ENCODE assay signal across 8 cellular contexts in the genomic region with DNA sequence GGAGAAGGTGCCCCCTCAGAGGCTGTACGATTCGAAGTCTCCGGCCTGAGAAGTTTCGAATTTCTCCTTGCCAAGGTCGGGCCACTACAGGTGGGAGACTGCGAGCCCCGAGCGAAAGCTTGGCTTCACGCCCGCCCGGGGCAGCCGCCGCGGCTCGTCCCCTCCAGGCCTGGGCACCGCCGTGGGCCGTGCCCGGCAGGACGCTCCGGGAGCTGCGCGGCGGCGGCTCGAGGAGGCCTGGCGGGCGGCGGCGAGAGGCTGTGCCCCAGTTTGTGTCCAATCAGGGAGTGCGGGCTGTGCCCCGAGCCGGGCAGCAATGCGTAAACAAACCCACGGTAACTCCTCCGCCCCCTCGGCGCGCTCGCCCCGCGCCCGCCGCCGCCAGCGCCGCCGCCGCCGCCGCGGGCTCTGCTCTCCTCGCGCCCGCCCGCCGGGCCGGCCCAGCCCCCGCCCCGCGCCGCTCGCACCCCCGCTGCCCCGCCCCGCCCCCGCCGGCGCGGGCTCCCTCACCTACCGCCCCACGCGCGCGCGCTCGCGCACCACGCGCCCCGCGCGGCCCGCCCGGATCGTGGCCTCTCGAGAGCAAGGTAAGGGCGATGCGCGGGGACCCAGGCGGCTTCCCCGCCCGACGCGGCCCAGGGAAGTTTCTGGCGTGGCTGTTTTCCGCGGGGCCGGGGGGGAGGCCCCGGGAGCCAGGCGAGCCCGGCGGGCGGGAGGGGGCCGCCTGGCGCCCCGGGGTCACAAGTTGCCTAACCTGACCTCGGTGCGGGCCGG. TPM values are rescaled to one million over a fixed set of nuclear protein-coding genes. Genes with fewer than 3 reads are reported as not detected.
DNase-seq lines count a peak whose midpoint lies in the region; ATAC-seq and TF ChIP-seq lines count a peak whose summit lies in the region.

No MANE protein-coding gene starts in this region.

- TF ChIP-seq CTCF in WTC11 (IDR thresholded peaks at IDR 0.05): no peak
- TF ChIP-seq CTCF in breast epithelium (IDR thresholded peaks at IDR 0.05): no peak

- peak overlapping the region; percentile 64 for H3K4me3 Mint-ChIP-seq in WTC11

- H3K36me3 Mint-ChIP-seq in WTC11: no peaks in the 10 kb centered on the region

- H3K27ac Mint-ChIP-seq in WTC11: no peak overlapping the region

- CTCF ChIA-PET in WTC11 (lab: Charles Lee): interaction anchor here (0.9 to 1.5 kb wide), 2 partner anchors 136 to 251 kb away, joined by 3 to 5 read pairs; no protein-coding TSS in a partner anchor

- H3K4me1 ChIP-seq in breast epithelium: no peaks in the 10 kb centered on the region

- H3K27ac ChIP-seq in KOPT-K1 (ENCODE audit: low read depth, low read length, poor library complexity, severe bottlenecking): peak overlapping the region; percentile 88
- H3K27ac ChIP-seq in breast epithelium: peak overlapping the region; percentile 98

- H3K27me3 ChIP-seq in breast epithelium: no peaks in the 10 kb centered on the region

- H3K4me1 Mint-ChIP-seq in WTC11: peaks cover 8% of the 10 kb centered on the region

- DNase-seq in GDM1 (lab: John Stamatoyannopoulos, UW) (peak; percentile 35), WTC11 (ENCODE audit: low spot score) (peak; percentile 41), breast epithelium (ENCODE audit: low spot score in 2 of 2) (peak; percentile 64 to 74), skeletal muscle cell (ENCODE audit: low read depth) (no peak), OCI-M1 (lab: John Stamatoyannopoulos, UW) (no peak)

- H3K27me3 Mint-ChIP-seq in WTC11 (ENCODE audit: low read depth): peaks cover 91% of the 10 kb centered on the region

- H3K4me3 ChIP-seq in breast epithelium: peak overlapping the region; percentile 85 to 97 (median 96)
- H3K4me3 ChIP-seq in iPS-18c (ENCODE audit: insufficient read depth, low read depth, low read length): peak overlapping the region; percentile 65
- H3K4me3 ChIP-seq in skeletal muscle cell (ENCODE audit: low read depth, low read length): peak overlapping the region; percentile 71

- no peaks in the 10 kb centered on the region for H3K36me3 ChIP-seq in KOPT-K1 (ENCODE audit: insufficient read depth, low read length)
- H3K36me3 ChIP-seq in breast epithelium: no peaks in the 10 kb centered on the region

- H3K9me3 ChIP-seq in KOPT-K1 (ENCODE audit: insufficient read depth, low read length, poor library complexity, severe bottlenecking): no peaks in the 10 kb centered on the region
- no peaks in the 10 kb centered on the region for H3K9me3 ChIP-seq in breast epithelium
- peaks cover 2% of the 10 kb centered on the region for H3K9me3 ChIP-seq in iPS-18c (ENCODE audit: control insufficient read depth, insufficient read depth, low read length)

- no peak for TF ChIP-seq POLR2A in breast epithelium (IDR thresholded peaks at IDR 0.05)

- intact Hi-C loops in breast epithelium (cut with DNase I; ENCODE audit: low total_unique reads): no loop called here

- POLR2A ChIA-PET in WTC11 (lab: Charles Lee): no interaction called here

- ATAC-seq in GM21723 (IDR thresholded peaks at IDR 0.05; ENCODE audit: unreplicated experiment) (peak; percentile 61), WTC11 (peak; percentile 52)

- no peaks in the 10 kb centered on the region for H3K9me3 Mint-ChIP-seq in WTC11

TF ChIP-seq in WTC11, 78 proteins besides CTCF, POLR2A, EP300 and RAD21:
- no peak for TF ChIP-seq CBFB (CRISPR knock-in tag; IDR thresholded peaks at IDR 0.05; ENCODE audit: low read depth)
- peak; percentile 4; the same call in 1 of the 2 replicates for TF ChIP-seq ZNF423 (CRISPR knock-in tag; IDR thresholded peaks at IDR 0.05)

RNA-seq across cellular contexts. Expression of a gene that starts 57.8 kb away (rescaled TPM):
- 5.1 to 5.7 TPM (median 5.2 TPM) in 3 replicates for total RNA-seq in WTC11 (2021)
- 10 to 100 TPM; 36.5 to 66.9 (median 39.3) TPM for total RNA-seq in breast epithelium

Comparison
In these comparisons a context has a peak if more than half of its experiments do, and no peak if none do; other contexts are left out.
1. DNase-seq: peak in GDM1 (single experiment), WTC11 (single experiment) and breast epithelium (2 of 2); none in skeletal muscle cell (single experiment) and OCI-M1 (single experiment).
2. Peak in every context shown above with its lines, with median percentiles within 50 percentile points of each other: H3K4me3 ChIP-seq.